8 cellular contexts compared by ENCODE assay signal in the genomic region with DNA sequence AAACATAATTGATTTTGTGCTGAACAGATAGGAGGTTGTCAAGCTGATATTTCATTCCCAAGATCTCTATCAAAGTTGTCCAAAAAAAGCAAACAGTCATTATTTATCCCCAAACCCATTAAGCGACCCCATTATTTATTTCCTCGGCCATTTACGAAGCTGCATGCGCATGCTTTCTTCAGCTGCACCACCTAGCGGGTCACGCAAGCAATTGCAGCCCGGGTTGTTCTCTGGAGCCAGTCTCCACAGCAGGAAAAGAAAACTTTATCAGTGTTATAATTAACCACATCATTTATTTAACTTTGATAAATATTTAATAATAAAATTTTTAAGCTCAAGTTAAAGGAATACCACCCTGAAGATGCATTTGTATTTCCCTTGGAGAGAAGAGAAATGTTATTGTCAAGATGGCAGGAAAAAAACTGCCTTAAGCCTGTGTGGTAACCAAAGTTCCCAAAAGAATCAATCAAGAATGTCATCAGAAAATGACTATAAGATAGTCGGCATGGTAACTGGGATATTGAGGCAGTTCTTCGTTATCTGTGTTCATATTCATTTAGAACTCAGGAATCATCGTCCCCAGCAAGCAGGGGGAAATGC.
DNase-seq lines count a peak whose midpoint lies in the region; ATAC-seq, FAIRE-seq and TF ChIP-seq lines count a peak whose summit lies in the region.

No MANE protein-coding gene starts in this region.

- H2AK5ac ChIP-seq in neuronal stem cell (ENCODE audit: low read depth, low read length): no peak overlapping the region

- H3K14ac ChIP-seq in neuronal stem cell (ENCODE audit: low read length): no peak overlapping the region

- H3K27me3 ChIP-seq in neuronal stem cell (ENCODE audit: control insufficient read depth in 3 of 3, insufficient read depth in 3 of 3, low read depth in 1 of 3, low read length in 3 of 3): no peaks in the 10 kb centered on the region

- H3K79me1 ChIP-seq in neuronal stem cell (ENCODE audit: low read depth, low read length): no peaks in the 10 kb centered on the region

- H2BK5ac ChIP-seq in neuronal stem cell (ENCODE audit: low read length): no peak overlapping the region

- no peak overlapping the region for H3K4me2 ChIP-seq in neuronal stem cell (ENCODE audit: insufficient read depth, low read length, poor library complexity, severe bottlenecking)

- H2BK120ac ChIP-seq in neuronal stem cell (ENCODE audit: low read depth, low read length): no peak overlapping the region

- TF ChIP-seq CTCF in AG09319 (IDR thresholded peaks at IDR 0.05; ENCODE audit: low read depth, low read length): peak; percentile 98

- no CpG with 5 or more reads among the region's 10 CpGs for WGBS in neuronal stem cell (ENCODE audit: extremely low coverage in 2 of 2, insufficient read length in 2 of 2, insufficient replicate concordance in 1 of 2), 2 donors

- no peak overlapping the region for H3K23ac ChIP-seq in neuronal stem cell (ENCODE audit: low read depth, low read length, poor library complexity)

- H3K36me3 ChIP-seq in neuronal stem cell (replicated peaks in 1 of 2; ENCODE audit: control insufficient read depth in 2 of 2, insufficient read depth in 2 of 2, low read length in 2 of 2): no peaks in the 10 kb centered on the region

- H4K8ac ChIP-seq in neuronal stem cell (ENCODE audit: low read depth, low read length): no peak overlapping the region

- no peak overlapping the region for H3K4me3 ChIP-seq in neuronal stem cell (ENCODE audit: low read length in 2 of 2)

- no peak overlapping the region for H2AFZ ChIP-seq in neuronal stem cell (ENCODE audit: low read length)

- no peak overlapping the region for H2BK12ac ChIP-seq in neuronal stem cell (ENCODE audit: low read length)

- H3K18ac ChIP-seq in neuronal stem cell (ENCODE audit: low read length): no peak overlapping the region

- no peak overlapping the region for H3K27ac ChIP-seq in neuronal stem cell (replicated peaks; ENCODE audit: low read length)

- no peak overlapping the region for H2BK15ac ChIP-seq in neuronal stem cell (ENCODE audit: low read length)

- no peak overlapping the region for H4K91ac ChIP-seq in neuronal stem cell (ENCODE audit: low read depth, low read length, poor library complexity)

- peaks cover 0 to 10% of the 10 kb centered on the region in 2 donors for H3K4me1 ChIP-seq in neuronal stem cell (ENCODE audit: control insufficient read depth in 2 of 2, insufficient read depth in 1 of 2, low read depth in 1 of 2, low read length in 2 of 2)

- peaks cover 0 to 1% of the 10 kb centered on the region in 2 donors for H3K9me3 ChIP-seq in neuronal stem cell (replicated peaks in 1 of 2; ENCODE audit: control insufficient read depth in 2 of 2, insufficient read depth in 1 of 2, low read depth in 1 of 2, low read length in 2 of 2)

- peak; percentile 69 for ATAC-seq in HG02943 (IDR thresholded peaks at IDR 0.05; ENCODE audit: low read depth, unreplicated experiment)

- DNase-seq in AG09319 (ENCODE audit: extremely low read depth, low read depth): no peak
- DNase-seq in GM18507 (ENCODE audit: extremely low spot score, insufficient read length, low read depth): peak; percentile 7
- peak; percentile 1 for DNase-seq in NCI-H2196 treated with DMSO at 0.1 percent for 48 hours (lab: John Stamatoyannopoulos, UW; ENCODE audit: unreplicated experiment)
- peak; percentile 69 for DNase-seq in activated CD8-positive, alpha-beta memory T cell treated with anti-CD3 and anti-CD28 coated beads, Interleukin-2, amount 50 U/mL, for 48 hours
- DNase-seq in fibroblast of gingiva (ENCODE audit: low read depth): peak; percentile 55
- DNase-seq in neuronal stem cell (ENCODE audit: low spot score): peak; percentile 37
- peak; percentile 59 for DNase-seq in ureter (ENCODE audit: low spot score)

- no peak overlapping the region for H3K4ac ChIP-seq in neuronal stem cell (ENCODE audit: low read length)

- H3K9ac ChIP-seq in neuronal stem cell (ENCODE audit: low read depth, low read length, poor library complexity): no peak overlapping the region

- FAIRE-seq in GM18507 (lab: Jason Lieb, UNC): peak; percentile 82
